Comparison of ENCODE assay signal across 8 cellular contexts in genomic region chr17:60676758-60677307, GRCh38. TPM values are rescaled to one million over a fixed set of nuclear protein-coding genes. Genes with fewer than 3 reads are reported as not detected.
DNase-seq lines count a peak whose midpoint lies in the region; ATAC-seq and TF ChIP-seq lines count a peak whose summit lies in the region.

No MANE protein-coding gene starts in this region.

- DNase-seq in right atrium auricular region (ENCODE audit: low spot score) (no peak), left cardiac atrium (no peak), mesothelial cell of epicardium (ENCODE audit: low spot score in 2 of 2, unreplicated experiment in 2 of 2) (no peak), aorta (peak in 1 of 2 donors; percentile 51), omental fat pad (ENCODE audit: low spot score) (no peak)

- whole genome bisulfite sequencing in aorta, 2 donors: 28 to 31% methylated on average over 17 of the region's 17 CpGs

- intact Hi-C loops in left cardiac atrium (cut with DNase I): no loop called here
- intact Hi-C loops in aorta (cut with DNase I): no loop called here

- H3K4me3 ChIP-seq in right atrium auricular region (peak overlapping the region; percentile 67 to 92), aorta (ENCODE audit: low read length in 2 of 2) (peak overlapping the region; percentile 33 to 75)

- no peaks in the 10 kb centered on the region for H3K36me3 ChIP-seq in right atrium auricular region
- no peaks in the 10 kb centered on the region for H3K36me3 ChIP-seq in aorta (ENCODE audit: control insufficient read depth in 1 of 2, insufficient read depth in 2 of 2, low read length in 1 of 2)

- H3K36me3 Mint-ChIP-seq in brain: peaks cover 1% of the 10 kb centered on the region
- H3K36me3 Mint-ChIP-seq in mesothelial cell of epicardium: no peaks in the 10 kb centered on the region

- ATAC-seq in left cardiac atrium (no peak), aorta (ENCODE audit: low FRiP score) (no peak), omental fat pad (ENCODE audit: low FRiP score) (no peak), HG03196 (IDR thresholded peaks at IDR 0.05; ENCODE audit: unreplicated experiment) (no peak), HG02970 (IDR thresholded peaks at IDR 0.05; ENCODE audit: low FRiP score, unreplicated experiment) (no peak)

- H3K9me3 Mint-ChIP-seq in brain (no peaks in the 10 kb centered on the region), mesothelial cell of epicardium (peaks cover 5% of the 10 kb centered on the region)

- no peak for TF ChIP-seq CTCF in right atrium auricular region (IDR thresholded peaks at IDR 0.05)
- no peak for TF ChIP-seq CTCF in brain (conservative IDR thresholded peaks at IDR 0.05)
- no peak for TF ChIP-seq CTCF in mesothelial cell of epicardium (IDR thresholded peaks at IDR 0.05; ENCODE audit: unreplicated experiment)
- TF ChIP-seq CTCF in omental fat pad (IDR thresholded peaks at IDR 0.05): no peak

- H3K27ac ChIP-seq in right atrium auricular region (peak overlapping the region; percentile 64 to 86), aorta (ENCODE audit: low read depth in 1 of 2, low read length in 2 of 2) (no peak overlapping the region)

- peaks cover 10% of the 10 kb centered on the region for H3K27me3 Mint-ChIP-seq in brain
- H3K27me3 Mint-ChIP-seq in mesothelial cell of epicardium (ENCODE audit: low read depth): no peaks in the 10 kb centered on the region

- no peaks in the 10 kb centered on the region for H3K9me3 ChIP-seq in right atrium auricular region
- H3K9me3 ChIP-seq in aorta (ENCODE audit: control insufficient read depth, low read length): no peaks in the 10 kb centered on the region

- peak overlapping the region; percentile 93 to 98 (median 97) for H3K27ac Mint-ChIP-seq in brain
- H3K27ac Mint-ChIP-seq in mesothelial cell of epicardium: peak overlapping the region; percentile 96

- H3K4me1 ChIP-seq in right atrium auricular region: peaks cover 0 to 14% of the 10 kb centered on the region in 2 donors
- H3K4me1 ChIP-seq in aorta (ENCODE audit: control insufficient read depth in 1 of 2, insufficient read depth in 2 of 2, low read length in 2 of 2): no peaks in the 10 kb centered on the region

- H3K4me3 Mint-ChIP-seq in brain (peak overlapping the region; percentile 96 to 99 (median 98)), mesothelial cell of epicardium (peak overlapping the region; percentile 94)

- H3K4me1 Mint-ChIP-seq in brain: peaks cover 28% of the 10 kb centered on the region
- peaks cover 20% of the 10 kb centered on the region for H3K4me1 Mint-ChIP-seq in mesothelial cell of epicardium

- H3K27me3 ChIP-seq in right atrium auricular region: no peaks in the 10 kb centered on the region
- H3K27me3 ChIP-seq in aorta (ENCODE audit: control insufficient read depth in 1 of 2, insufficient read depth in 2 of 2, low read length in 1 of 2): no peaks in the 10 kb centered on the region

RNA-seq across cellular contexts. Expression of gene BCAS3, which starts 0.8 kb away (rescaled TPM):
- 10 to 100 TPM; 12.0 to 15.6 TPM for total RNA-seq in right atrium auricular region
- total RNA-seq in left cardiac atrium: 10 to 100 TPM; 14.7 to 17.5 TPM
- 56.2 TPM for polyA plus RNA-seq in brain (ENCODE audit: insufficient read depth, low read depth, low replicate concordance)
- 60.8 to 64.9 TPM (median 61.5 TPM) in 3 replicates for total RNA-seq in mesothelial cell of epicardium
- total RNA-seq in aorta: 10 to 100 TPM; 34.3 to 47.6 TPM
- 10 to 100 TPM; 11.6 to 20.5 TPM for polyA plus RNA-seq in aorta
- 10 to 100 TPM; 18.7 to 37.8 (median 24.9) TPM for total RNA-seq in omental fat pad

Comparison
In these comparisons a context has a peak if more than half of its experiments do, and no peak if none do; other contexts are left out.
1. H3K27ac ChIP-seq: peak in right atrium auricular region (2 of 2); none in aorta (0 of 2).